In the genomic region with DNA sequence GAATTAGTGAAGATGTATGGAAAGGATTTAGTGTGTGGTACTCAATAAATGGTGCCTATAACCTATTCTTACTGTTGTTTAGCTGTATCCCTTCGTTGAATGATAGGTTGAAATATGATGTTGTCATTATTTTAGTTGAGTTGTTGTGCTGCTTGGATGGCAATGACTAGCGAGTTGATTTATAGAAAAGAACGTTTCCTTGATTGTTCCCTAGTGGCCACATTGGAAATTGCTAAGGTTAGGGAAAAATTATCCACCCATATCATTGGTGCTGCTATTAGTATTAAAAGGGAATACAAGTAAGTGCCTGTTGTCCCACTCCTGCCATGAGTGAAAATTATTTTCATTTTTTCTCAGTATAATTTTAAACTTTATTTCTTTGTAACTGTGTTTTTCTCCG, we compare ENCODE assay signal across 10 cellular contexts. TPM values are rescaled to one million over a fixed set of nuclear protein-coding genes. Genes with fewer than 3 reads are reported as not detected.
DNase-seq lines count a peak whose midpoint lies in the region; ATAC-seq and TF ChIP-seq lines count a peak whose summit lies in the region.
"Had no signal": no experiment of that assay in that cellular context is flagged by ENCODE, and none has a peak within 500 bp of the region (broad histone marks: within the 10 kb centered on the region; RNA-seq: fewer than 3 reads in every experiment).

No MANE protein-coding gene starts in this region.

- H3K9me3 ChIP-seq in PC-3 (ENCODE audit: low read length): no peaks in the 10 kb centered on the region
- H3K9me3 ChIP-seq in esophagus squamous epithelium: no peaks in the 10 kb centered on the region
- H3K9me3 ChIP-seq in thyroid gland: no peaks in the 10 kb centered on the region

- peak; percentile 25 for DNase-seq in activated CD4-positive, alpha-beta T cell treated with anti-CD3 and anti-CD28 coated beads, Interleukin-2, amount 10 ng/mL, durations not matched to agents 24 days and 14 days
- DNase-seq in activated CD4-positive, alpha-beta T cell treated with anti-CD3 and anti-CD28 coated beads, Interleukin-2, amount 50 U/mL, for 48 hours: no peak
- DNase-seq in PC-3 (peak; percentile 46), esophagus squamous epithelium (lab: John Stamatoyannopoulos, UW) (no peak), thyroid gland (no peak), DMS114 treated with DMSO at 0.1 percent for 48 hours (lab: John Stamatoyannopoulos, UW; ENCODE audit: unreplicated experiment) (no peak), DMS153 (lab: John Stamatoyannopoulos, UW) (no peak)
- DNase-seq: CD4-positive, CD25-positive, alpha-beta regulatory T cell; naive B cell had no signal

- H3K36me3 ChIP-seq in PC-3 (ENCODE audit: low read depth, low read length) (peaks cover 36% of the 10 kb centered on the region; the same call in 1 of the 2 replicates), esophagus squamous epithelium (peaks cover 0 to 86% (median 4%) of the 10 kb centered on the region in 3 donors), thyroid gland (peaks cover 0 to 5% of the 10 kb centered on the region in 2 donors)

- CTCF ChIA-PET in PC-3 (lab: Charles Lee): no interaction called here

- TF ChIP-seq CTCF in PC-3 (conservative IDR thresholded peaks at IDR 0.05; ENCODE audit: low read depth, low read length): peak; percentile 74
- TF ChIP-seq CTCF in esophagus squamous epithelium (IDR thresholded peaks at IDR 0.05): peak in 5 of 6 experiments; percentile 3 to 53 (median 36)
- peak in 4 of 6 experiments; percentile 21 to 39 (median 26) for TF ChIP-seq CTCF in thyroid gland (IDR thresholded peaks at IDR 0.05)

- H3K9me2 ChIP-seq in PC-3 (replicated peaks; ENCODE audit: low read length): no peaks in the 10 kb centered on the region

- H3K4me3 ChIP-seq in PC-3 (ENCODE audit: low read length) (no peak overlapping the region), esophagus squamous epithelium (no peak overlapping the region), thyroid gland (replicated peaks in 1 of 3) (no peak overlapping the region)

- H3K27ac Mint-ChIP-seq in activated CD4-positive, alpha-beta T cell treated with anti-CD3 and anti-CD28 coated beads, Interleukin-2, amount 10 ng/mL, durations not matched to agents 24 days and 14 days: no peak overlapping the region
- H3K27ac Mint-ChIP-seq: naive B cell had no signal

- no peak overlapping the region for H3K4me3 Mint-ChIP-seq in activated CD4-positive, alpha-beta T cell treated with anti-CD3 and anti-CD28 coated beads, Interleukin-2, amount 10 ng/mL, durations not matched to agents 24 days and 14 days
- H3K4me3 Mint-ChIP-seq: CD4-positive, CD25-positive, alpha-beta regulatory T cell; naive B cell had no signal

- H3K27me3 ChIP-seq in PC-3 (ENCODE audit: low read length) (no peaks in the 10 kb centered on the region), esophagus squamous epithelium (no peaks in the 10 kb centered on the region), thyroid gland (no peaks in the 10 kb centered on the region)

- no peaks in the 10 kb centered on the region for H3K79me2 ChIP-seq in PC-3 (ENCODE audit: low read length)

- no peaks in the 10 kb centered on the region for H4K20me1 ChIP-seq in PC-3 (ENCODE audit: low read length)

- H3K36me3 Mint-ChIP-seq in activated CD4-positive, alpha-beta T cell treated with anti-CD3 and anti-CD28 coated beads, Interleukin-2, amount 10 ng/mL, durations not matched to agents 24 days and 14 days (ENCODE audit: low read depth): peaks cover 31% of the 10 kb centered on the region

- TF ChIP-seq POLR2A in esophagus squamous epithelium (IDR thresholded peaks at IDR 0.05): no peak
- no peak for TF ChIP-seq POLR2A in thyroid gland (IDR thresholded peaks at IDR 0.05)

- peaks cover 2% of the 10 kb centered on the region for H3K4me1 Mint-ChIP-seq in activated CD4-positive, alpha-beta T cell treated with anti-CD3 and anti-CD28 coated beads, Interleukin-2, amount 10 ng/mL, durations not matched to agents 24 days and 14 days

- H3K9me3 Mint-ChIP-seq in activated CD4-positive, alpha-beta T cell treated with anti-CD3 and anti-CD28 coated beads, Interleukin-2, amount 10 ng/mL, durations not matched to agents 24 days and 14 days: no peaks in the 10 kb centered on the region
- H3K9me3 Mint-ChIP-seq: CD4-positive, CD25-positive, alpha-beta regulatory T cell; naive B cell had no signal

- no peaks in the 10 kb centered on the region for H3K27me3 Mint-ChIP-seq in activated CD4-positive, alpha-beta T cell treated with anti-CD3 and anti-CD28 coated beads, Interleukin-2, amount 10 ng/mL, durations not matched to agents 24 days and 14 days
- H3K27me3 Mint-ChIP-seq: CD4-positive, CD25-positive, alpha-beta regulatory T cell; naive B cell had no signal

- no peak overlapping the region for H3K9ac ChIP-seq in PC-3 (ENCODE audit: low read length)

- H3K4me1 ChIP-seq in PC-3 (ENCODE audit: insufficient read depth, low read length) (peaks cover 17% of the 10 kb centered on the region), esophagus squamous epithelium (no peaks in the 10 kb centered on the region), thyroid gland (no peaks in the 10 kb centered on the region)

- 73 to 78% methylated on average over 4 of the region's 4 CpGs for WGBS in esophagus squamous epithelium, 2 donors
- 71 to 77% methylated on average over 4 of the region's 4 CpGs for WGBS in thyroid gland, 2 donors

- H2AFZ ChIP-seq in PC-3 (ENCODE audit: low read length): no peak overlapping the region

- H3K27ac ChIP-seq in PC-3 (ENCODE audit: low read length): no peak overlapping the region
- H3K27ac ChIP-seq in esophagus squamous epithelium: no peak overlapping the region
- H3K27ac ChIP-seq in thyroid gland: no peak overlapping the region

- no peaks in the 10 kb centered on the region for H3F3A ChIP-seq in PC-3 (ENCODE audit: low read length, unreplicated experiment)

- BruUV-seq in PC-3 (replicated peaks; lab: Mats Ljungman, UMichigan): no TSS peak

- intact Hi-C loops in activated CD4-positive, alpha-beta T cell treated with anti-CD3 and anti-CD28 coated beads, Interleukin-2, amount 10 ng/mL, durations not matched to agents 24 days and 14 days (cut with micrococcal nuclease): no loop called here
- intact Hi-C loops in PC-3 (cut with micrococcal nuclease) (loop anchor here (5.0 kb wide), 1 partner anchor 53 kb away; no protein-coding TSS in a partner anchor), esophagus squamous epithelium (cut with DNase I) (no loop called here), thyroid gland (cut with DNase I) (no loop called here)

- H3K4me2 ChIP-seq in PC-3 (ENCODE audit: low read length): no peak overlapping the region

- ATAC-seq in PC-3 (no peak), HG03280 (IDR thresholded peaks at IDR 0.05; ENCODE audit: unreplicated experiment) (no peak)

- POLR2A ChIA-PET in PC-3 (lab: Charles Lee; ENCODE audit: unreplicated experiment): no interaction called here

RNA-seq across cellular contexts. Expression of a gene that starts 14.5 kb away (rescaled TPM):
- total RNA-seq in activated CD4-positive, alpha-beta T cell treated with anti-CD3 and anti-CD28 coated beads, Interleukin-2, amount 10 ng/mL, durations not matched to agents 24 days and 14 days: 32.1 and 33.2 TPM in 2 replicates
- total RNA-seq in PC-3 (2014; rRNA removed) (33.0 and 51.1 TPM in 2 replicates), esophagus squamous epithelium (10 to 100 TPM; 10.0 to 31.0 (median 22.3) TPM), thyroid gland (10 to 100 TPM; 32.7 to 58.0 (median 46.4) TPM)

Comparison
In these comparisons a context has a peak if more than half of its experiments do, and no peak if none do; other contexts are left out.
1. DNase-seq: peak in activated CD4-positive, alpha-beta T cell treated with anti-CD3 and anti-CD28 coated beads, Interleukin-2, amount 10 ng/mL, durations not matched to agents 24 days and 14 days (single experiment) and PC-3 (single experiment); none in activated CD4-positive, alpha-beta T cell treated with anti-CD3 and anti-CD28 coated beads, Interleukin-2, amount 50 U/mL, for 48 hours (0 of 2), esophagus squamous epithelium (single experiment), thyroid gland (0 of 2), DMS114 treated with DMSO at 0.1 percent for 48 hours (single experiment) and DMS153 (single experiment).
2. Peak in every context shown above with its lines, with median percentiles within 50 percentile points of each other: CTCF ChIP-seq.